17 cellular contexts compared by ENCODE assay signal in genomic region chr7:23714579-23714978, GRCh38. TPM values are rescaled to one million over a fixed set of nuclear protein-coding genes. Genes with fewer than 3 reads are reported as not detected.
DNase-seq lines count a peak whose midpoint lies in the region; ATAC-seq, FAIRE-seq and TF ChIP-seq lines count a peak whose summit lies in the region.
"Had no signal": no experiment of that assay in that cellular context is flagged by ENCODE, and none has a peak within 500 bp of the region (broad histone marks: within the 10 kb centered on the region; RNA-seq: fewer than 3 reads in every experiment).

No MANE protein-coding gene starts in this region.

- H3K23ac ChIP-seq in IMR-90 (ENCODE audit: low read depth, low read length) (no peak overlapping the region), H9 (ENCODE audit: insufficient read length, low read depth, low read length) (no peak overlapping the region)

- no peak for ATAC-seq in A549
- no peak for ATAC-seq in IMR-90 (ENCODE audit: low read depth)
- ATAC-seq in K562, result no peak
- ATAC-seq: GM23338 had no signal

- H2AK5ac ChIP-seq in IMR-90 (ENCODE audit: low read depth, low read length) (no peak overlapping the region), H9 (ENCODE audit: insufficient read length, low read length) (no peak overlapping the region)

- TF ChIP-seq RAD21 in A549 (conservative IDR thresholded peaks at IDR 0.05 in 1 of 2, IDR thresholded peaks at IDR 0.05 in 1 of 2), result no peak
- TF ChIP-seq RAD21 in IMR-90 (IDR thresholded peaks at IDR 0.05; ENCODE audit: low read length), result no peak
- no peak for TF ChIP-seq RAD21 in K562 (CRISPR knock-in tag; conservative IDR thresholded peaks at IDR 0.05 in 1 of 2, IDR thresholded peaks at IDR 0.05 in 1 of 2)

- H4K91ac ChIP-seq in IMR-90 (ENCODE audit: insufficient read depth, low read depth, low read length) (no peak overlapping the region), H9 (ENCODE audit: insufficient read length, low read depth, low read length) (no peak overlapping the region)

- H2BK15ac ChIP-seq in IMR-90 (ENCODE audit: low read depth, low read length), result no peak overlapping the region
- no peak overlapping the region for H2BK15ac ChIP-seq in H9 (ENCODE audit: low read depth, low read length)

- H3K4me1 ChIP-seq in A549, result peaks cover 23% of the 10 kb centered on the region
- H3K4me1 ChIP-seq in IMR-90 (ENCODE audit: control insufficient read depth, insufficient read depth, low read length), result peaks cover 2% of the 10 kb centered on the region; the same call in 1 of the 2 replicates
- peaks cover 20% of the 10 kb centered on the region for H3K4me1 ChIP-seq in SJCRH30
- H3K4me1 ChIP-seq in K562 (replicated peaks in 1 of 2; ENCODE audit: control insufficient read depth in 2 of 2, insufficient read depth in 2 of 2, low read length in 2 of 2), result no peaks in the 10 kb centered on the region
- H3K4me1 ChIP-seq in H9 (ENCODE audit: insufficient read depth, low read length), result no peaks in the 10 kb centered on the region

- no peaks in the 10 kb centered on the region for H3K9me3 Mint-ChIP-seq in immature natural killer cell
- H3K9me3 Mint-ChIP-seq in H9, result no peaks in the 10 kb centered on the region
- H3K9me3 Mint-ChIP-seq: CD4-positive, alpha-beta memory T cell; GM23338 had no signal

- H3K14ac ChIP-seq in IMR-90 (replicated peaks; ENCODE audit: low read depth, low read length), result no peak overlapping the region
- no peak overlapping the region for H3K14ac ChIP-seq in H9 (ENCODE audit: insufficient read depth, low read length)

- dilution Hi-C loops in IMR-90 (cut with HindIII; ENCODE audit: low sequenced_read_pairs, unreplicated experiment), result loop anchor here (25.0 kb wide), 1 partner anchor 127 kb away; the partner anchor contains the start of gene CCDC126

- H2AFZ ChIP-seq in IMR-90 (replicated peaks; ENCODE audit: low read length, poor library complexity) (no peak overlapping the region), K562 (ENCODE audit: low read depth, low read length) (no peak overlapping the region), H9 (ENCODE audit: low read length) (no peak overlapping the region)
- H2AFZ ChIP-seq: GM23338 had no signal

- no peak overlapping the region for H3K56ac ChIP-seq in IMR-90 (ENCODE audit: extremely low read depth, insufficient read depth, low read length)
- H3K56ac ChIP-seq in H9 (ENCODE audit: insufficient read length, low read depth, low read length), result no peak overlapping the region

- H3K79me2 ChIP-seq in K562 (ENCODE audit: control insufficient read depth, insufficient read depth, low read length) (no peaks in the 10 kb centered on the region), H9 (ENCODE audit: insufficient read depth, low read length) (no peaks in the 10 kb centered on the region)

- H3K27ac Mint-ChIP-seq in immature natural killer cell, result no peak overlapping the region
- H3K27ac Mint-ChIP-seq in H9, result no peak overlapping the region
- H3K27ac Mint-ChIP-seq: CD4-positive, alpha-beta memory T cell; GM23338 had no signal

- H4K5ac ChIP-seq in IMR-90 (ENCODE audit: low read depth, low read length) (no peak overlapping the region), H9 (ENCODE audit: insufficient read length, low read depth, low read length) (no peak overlapping the region)

- H3K9me3 ChIP-seq in A549, result no peaks in the 10 kb centered on the region
- H3K9me3 ChIP-seq in IMR-90 (ENCODE audit: control insufficient read depth, insufficient read depth, low read length), result no peaks in the 10 kb centered on the region
- no peaks in the 10 kb centered on the region for H3K9me3 ChIP-seq in SJCRH30 (replicated peaks)
- no peaks in the 10 kb centered on the region for H3K9me3 ChIP-seq in K562 (replicated peaks; ENCODE audit: control insufficient read depth, insufficient read depth, low read depth, low read length)
- H3K9me3 ChIP-seq in H9 (ENCODE audit: control insufficient read depth, low read depth, low read length), result no peaks in the 10 kb centered on the region

- no peaks in the 10 kb centered on the region; the same call in 1 of the 2 replicates for H4K20me1 ChIP-seq in IMR-90 (ENCODE audit: insufficient read depth, low read length)
- H4K20me1 ChIP-seq in K562 (replicated peaks; ENCODE audit: control insufficient read depth, insufficient read depth, low read length), result no peaks in the 10 kb centered on the region
- no peaks in the 10 kb centered on the region for H4K20me1 ChIP-seq in H9 (ENCODE audit: control insufficient read depth, insufficient read depth, insufficient read length)

- FAIRE-seq in A549 (lab: Jason Lieb, UNC) (no peak), K562 (lab: Jason Lieb, UNC) (no peak)
- FAIRE-seq: GM12892, GM19239 had no signal

- H3K36me3 Mint-ChIP-seq in immature natural killer cell, result no peaks in the 10 kb centered on the region
- no peaks in the 10 kb centered on the region for H3K36me3 Mint-ChIP-seq in H9 (ENCODE audit: insufficient read depth in 1 of 3, low read depth in 3 of 3)
- H3K36me3 Mint-ChIP-seq: CD4-positive, alpha-beta memory T cell had no signal

- no peak overlapping the region for H2BK12ac ChIP-seq in H9 (ENCODE audit: insufficient read length, low read depth, low read length)

- H2BK5ac ChIP-seq in IMR-90 (ENCODE audit: low read depth, low read length, poor library complexity, severe bottlenecking) (no peak overlapping the region), H9 (ENCODE audit: insufficient read length, low read length) (no peak overlapping the region)

- H3K4me1 Mint-ChIP-seq in immature natural killer cell, result no peaks in the 10 kb centered on the region
- H3K4me1 Mint-ChIP-seq in H9, result no peaks in the 10 kb centered on the region
- H3K4me1 Mint-ChIP-seq: CD4-positive, alpha-beta memory T cell; GM23338 had no signal

- H3K4me2 ChIP-seq in A549, result no peak overlapping the region
- H3K4me2 ChIP-seq in IMR-90 (ENCODE audit: low read depth, low read length), result no peak overlapping the region
- no peak overlapping the region for H3K4me2 ChIP-seq in K562 (ENCODE audit: insufficient read depth, low read length)
- no peak overlapping the region for H3K4me2 ChIP-seq in H9 (ENCODE audit: insufficient read depth, insufficient read length, low read length)
- H3K4me2 ChIP-seq: GM23338 had no signal

- no peaks in the 10 kb centered on the region for H3K23me2 ChIP-seq in H9 (ENCODE audit: insufficient read length, low read depth, low read length, poor library complexity, severe bottlenecking)

- intact Hi-C loops in IMR-90 (cut with micrococcal nuclease) (loop anchor here (5.0 to 10.0 kb wide), 3 partner anchors 62 to 953 kb away; partner anchors contain the start of gene PALS2), K562 (cut with micrococcal nuclease) (loop anchor here (5.0 to 10.0 kb wide), 2 partner anchors 62 to 290 kb away; no protein-coding TSS in a partner anchor)

- H3K18ac ChIP-seq in IMR-90 (ENCODE audit: low read depth, low read length) (no peak overlapping the region), H9 (ENCODE audit: insufficient read length, low read depth, low read length) (no peak overlapping the region)

- H3K9ac ChIP-seq in IMR-90 (ENCODE audit: low read depth, low read length) (no peak overlapping the region), K562 (ENCODE audit: insufficient read depth in 1 of 2, low read depth in 2 of 2, low read length in 2 of 2) (no peak overlapping the region), H9 (ENCODE audit: extremely low read depth, insufficient read length, low read length) (no peak overlapping the region)

- no peak for TF ChIP-seq EP300 in A549 (IDR thresholded peaks at IDR 0.05)
- no peak for TF ChIP-seq EP300 in K562 (IDR thresholded peaks at IDR 0.05; ENCODE audit: low read length)

- H2BK20ac ChIP-seq in IMR-90 (ENCODE audit: low read depth, low read length) (no peak overlapping the region), H9 (ENCODE audit: low read depth, low read length, poor library complexity, severe bottlenecking) (no peak overlapping the region)

- H3K9me1 ChIP-seq in IMR-90 (ENCODE audit: insufficient read depth, low read length) (no peaks in the 10 kb centered on the region), K562 (ENCODE audit: control insufficient read depth, insufficient read depth, low read length) (no peaks in the 10 kb centered on the region)

- no peak overlapping the region for H3K4me3 Mint-ChIP-seq in immature natural killer cell
- no peak overlapping the region for H3K4me3 Mint-ChIP-seq in H9
- H3K4me3 Mint-ChIP-seq: CD4-positive, alpha-beta memory T cell; GM23338 had no signal

- no peaks in the 10 kb centered on the region for H3K36me3 ChIP-seq in IMR-90 (ENCODE audit: control insufficient read depth, insufficient read depth, low read length)
- H3K36me3 ChIP-seq in SJCRH30, result no peaks in the 10 kb centered on the region
- H3K36me3 ChIP-seq in K562 (ENCODE audit: control insufficient read depth, insufficient read depth, low read length), result no peaks in the 10 kb centered on the region

- BruUV-seq in IMR-90 (replicated peaks; lab: Mats Ljungman, UMichigan), result no TSS peak
- BruUV-seq in K562 (replicated peaks; lab: Mats Ljungman, UMichigan), result no TSS peak

- H3K4ac ChIP-seq in IMR-90 (ENCODE audit: low read depth, low read length) (no peak overlapping the region), H9 (ENCODE audit: low read depth, low read length) (no peak overlapping the region)

- 0 out of 2 replicates have a peak overlapping the region, but pooled peaks have one; percentile 11 for H2BK120ac ChIP-seq in IMR-90 (ENCODE audit: low read depth, low read length)
- no peak overlapping the region for H2BK120ac ChIP-seq in H9 (ENCODE audit: low read depth, low read length, poor library complexity, severe bottlenecking)

- in situ Hi-C loops in IMR-90 (cut with MboI; ENCODE audit: low sequenced_read_pairs) (no loop called here), K562 (cut with MboI) (loop anchor here (25.0 kb wide), 1 partner anchor 452 kb away; no protein-coding TSS in a partner anchor)

- H3T11ph ChIP-seq in H9 (ENCODE audit: low read length), result no peak overlapping the region

- H2AK9ac ChIP-seq in IMR-90 (replicated peaks; ENCODE audit: low read depth, low read length, poor library complexity), result no peak overlapping the region

- H4K8ac ChIP-seq in IMR-90 (ENCODE audit: low read depth in 2 of 2, low read length in 2 of 2), result no peak overlapping the region
- no peak overlapping the region for H4K8ac ChIP-seq in H9 (replicated peaks; ENCODE audit: insufficient read length, low read depth, low read length)

- H3K79me1 ChIP-seq in IMR-90 (ENCODE audit: low read depth in 1 of 2, low read length in 2 of 2) (no peaks in the 10 kb centered on the region), H9 (ENCODE audit: insufficient read depth, low read depth, low read length, poor library complexity, severe bottlenecking) (no peaks in the 10 kb centered on the region)

- H3K27me3 ChIP-seq in IMR-90 (ENCODE audit: control insufficient read depth, insufficient read depth, low read length) (no peaks in the 10 kb centered on the region), SJCRH30 (no peaks in the 10 kb centered on the region), K562 (ENCODE audit: control insufficient read depth in 2 of 2, insufficient read depth in 2 of 2, low read length in 2 of 2) (peaks cover 0 to 6% of the 10 kb centered on the region in 2 experiments; a peak in 2 of 5 replicates), H9 (ENCODE audit: insufficient read depth, low read length) (no peaks in the 10 kb centered on the region)

- POLR2A ChIA-PET in A549 (lab: Yijun Ruan, JAX), result interaction anchor here (1.4 kb wide), 1 partner anchor 8 kb away, joined by 7 read pairs; no protein-coding TSS in a partner anchor
- POLR2A ChIA-PET in IMR-90 (lab: Charles Lee; ENCODE audit: unreplicated experiment), result no interaction called here
- POLR2A ChIA-PET in K562 (lab: Yijun Ruan, JAX), result interaction anchor here (0.6 kb wide), 1 partner anchor 10 kb away, joined by 3 read pairs; no protein-coding TSS in a partner anchor

- no peak overlapping the region for H3K4me3 ChIP-seq in A549
- no peak overlapping the region for H3K4me3 ChIP-seq in IMR-90 (ENCODE audit: insufficient read depth, low read depth, low read length)
- H3K4me3 ChIP-seq in SJCRH30, result no peak overlapping the region
- H3K4me3 ChIP-seq in K562, result no peak overlapping the region
- H3K4me3 ChIP-seq: GM23338 had no signal

- H3K27me3 Mint-ChIP-seq in immature natural killer cell (ENCODE audit: low read depth in 3 of 3), result peaks cover 0 to 3% (median 1%) of the 10 kb centered on the region in 3 donors
- H3K27me3 Mint-ChIP-seq in H9 (ENCODE audit: low read depth), result peaks cover 15% of the 10 kb centered on the region
- H3K27me3 Mint-ChIP-seq: CD4-positive, alpha-beta memory T cell had no signal

- TF ChIP-seq POLR2A in A549 (IDR thresholded peaks at IDR 0.05; ENCODE audit: low read length) (no peak), IMR-90 (IDR thresholded peaks at IDR 0.05; ENCODE audit: low read depth, low read length) (no peak), K562 (conservative IDR thresholded peaks at IDR 0.05) (no peak)

- 89% methylated on average over 1 of the region's 1 CpG for WGBS in A549 (ENCODE audit: missing lambda C conversion rate)
- no CpG with 5 or more reads among the region's 1 CpG for WGBS in IMR-90 (ENCODE audit: extremely low coverage in 2 of 2, insufficient read length in 1 of 2), 2 experiments
- 7% methylated on average over 1 of the region's 1 CpG for WGBS in K562 (ENCODE audit: insufficient coverage, low coverage, missing lambda C conversion rate)
- WGBS in H9 (ENCODE audit: extremely low coverage, insufficient read length, low lambda C conversion rate), result no CpG with 5 or more reads among the region's 1 CpG

- H3K27ac ChIP-seq in A549 (no peak overlapping the region), IMR-90 (ENCODE audit: insufficient read depth, low read length) (no peak overlapping the region), SJCRH30 (peak overlapping the region; percentile 9; the same call in 1 of the 2 replicates), K562 (ENCODE audit: extremely low read depth, low read depth, low read length) (no peak overlapping the region), H9 (ENCODE audit: insufficient read length, low read depth, low read length) (no peak overlapping the region)

- DNase-seq in A549 (ENCODE audit: low read depth in 1 of 2, low spot score in 1 of 2), result no peak
- no peak for DNase-seq in IMR-90
- DNase-seq in SJCRH30, result no peak
- no peak for DNase-seq in K562 (ENCODE audit: extremely low read depth in 1 of 4, low spot score in 3 of 4)
- no peak for DNase-seq in GM19238 (ENCODE audit: insufficient read length, low spot score)
- no peak for DNase-seq in immature natural killer cell
- DNase-seq in T-helper 2 cell, result no peak
- DNase-seq in H9, result no peak
- DNase-seq: 8988T; C1 segment of cervical spinal cord; CD4-positive, alpha-beta memory T cell; COR-L47; DMS79 treated with DMSO at 0.1 percent for 48 hours had no signal

- TF ChIP-seq CTCF in A549 (IDR thresholded peaks at IDR 0.05) (no peak), IMR-90 (conservative IDR thresholded peaks at IDR 0.05; ENCODE audit: low read depth, low read length) (no peak), K562 (IDR thresholded peaks at IDR 0.05 in 2 of 3, conservative IDR thresholded peaks at IDR 0.05 in 1 of 3; ENCODE audit: insufficient read depth in 2 of 3, low read depth in 1 of 3, low read length in 3 of 3) (no peak), H9 (conservative IDR thresholded peaks at IDR 0.05) (no peak)

- CTCF ChIA-PET in A549 (lab: Yijun Ruan, JAX), result interaction anchor here (0.7 to 7.3 kb wide), 3 partner anchors 130 to 438 kb away, joined by 3 to 115 read pairs (median 4); no protein-coding TSS in a partner anchor
- CTCF ChIA-PET in IMR-90 (lab: Yijun Ruan, JAX), result interaction anchor here (0.7 to 1.1 kb wide), 2 partner anchors 442 to 705 kb away, joined by 3 to 5 read pairs; no protein-coding TSS in a partner anchor
- CTCF ChIA-PET in K562 (lab: Yijun Ruan, JAX; ENCODE audit: low intra/inter-chr PET ratio), result interaction anchor here (0.7 to 4.8 kb wide), 2 partner anchors 144 to 936 kb away, joined by 3 to 39 read pairs; no protein-coding TSS in a partner anchor

RNA-seq across cellular contexts. Expression of gene STK31, which starts 4.6 kb away (rescaled TPM):
- polyA plus RNA-seq in A549 (2011; rRNA removed) (2.2 and 3.9 TPM in 2 replicates), A549 (2017; fragmentation: RNase III; extraction: RNeasy Plus Mini Kit Qiagen cat#74134 plus additional on column Dnase treatment) (2.0 to 2.4 TPM (median 2.3 TPM) in 3 replicates), IMR-90 (2012; rRNA removed) (not detected in 2 replicates), K562 (2011; rRNA removed) (0.26 and 0.46 TPM in 2 replicates), K562 (2014; fragmentation: Illumina TruSeq; extraction: Trizol) (0.30 and 0.64 TPM in 2 replicates), K562 (2014; fragmentation: Nextera tagmentation; extraction: Ambion mirVana) (under 1 TPM; 0.10 to 0.56 TPM), K562 (2014; rRNA removed) (0.20 and 0.91 TPM in 2 replicates), immature natural killer cell (not detected)
- polyA plus RNA-seq in A549 (2012; cell fraction: cytosol; rRNA removed), result 0.24 and 0.34 TPM in 2 replicates
- polyA plus RNA-seq in A549 (2012; cell fraction: nucleus; rRNA removed), result 0.38 and 0.39 TPM in 2 replicates
- polyA minus RNA-seq in A549 (2011; rRNA and poly(A)+ RNA removed), result 0.39 and 1.2 TPM in 2 replicates
- total RNA-seq in IMR-90 (2012; rRNA removed) (not detected in 2 replicates), K562 (2014; rRNA removed) (0.61 and 1.2 TPM in 2 replicates), K562 (2014; rRNA removed; fragmentation: Illumina TruSeq; extraction: Trizol) (0.25 and 0.77 TPM in 2 replicates), K562 (2015; rRNA removed; fragmentation: Illumina TruSeq; extraction: Trizol) (0.18 and 0.49 TPM in 2 replicates), K562 (2021) (0.09 and 0.20 TPM in 2 replicates), H9 (2021) (0.24 and 0.33 TPM in 2 replicates)
- not detected in 2 replicates for polyA plus RNA-seq in IMR-90 (2012; cell fraction: cytosol; rRNA removed)
- 0.01 and 0.10 TPM in 2 replicates for polyA plus RNA-seq in IMR-90 (2012; cell fraction: nucleus; rRNA removed; ENCODE audit: low replicate concordance)
- total RNA-seq in SJCRH30 (2014; rRNA removed; shearing (Covaris generic)), result 0.08 TPM in 1 of 2 replicates, not detected in the other
- total RNA-seq in K562 (2011; cell fraction: chromatin; rRNA removed; ENCODE audit: low replicate concordance), result 0.30 and 0.63 TPM in 2 replicates
- 0.26 and 0.33 TPM in 2 replicates for total RNA-seq in K562 (2011; cell fraction: nucleolus; rRNA removed)
- 0.15 and 0.37 TPM in 2 replicates for total RNA-seq in K562 (2011; cell fraction: nucleoplasm; rRNA removed)
- 0.03 and 0.19 TPM in 2 replicates for polyA plus RNA-seq in K562 (2011; cell fraction: cytosol; rRNA removed)
- 0.26 and 0.70 TPM in 2 replicates for polyA plus RNA-seq in K562 (2011; cell fraction: nucleus; rRNA removed)
- polyA plus RNA-seq in K562 (2012), result 0.35 and 0.48 TPM in 2 replicates
- 0.21 and 0.39 TPM in 2 replicates for polyA minus RNA-seq in K562 (2011; rRNA and poly(A)+ RNA removed)
- not detected in 2 replicates for polyA minus RNA-seq in K562 (2011; cell fraction: cytosol; rRNA and poly(A)+ RNA removed)
- 0.33 and 0.94 TPM in 2 replicates for polyA minus RNA-seq in K562 (2011; cell fraction: nucleus; rRNA and poly(A)+ RNA removed)
- polyA plus RNA-seq: BJ; CD4-positive, alpha-beta memory T cell had no signal

RNA-seq across cellular contexts. Expression of gene FAM221A, which starts 34.6 kb away (rescaled TPM):
- 1.8 and 2.6 TPM in 2 replicates for polyA plus RNA-seq in A549 (2011; rRNA removed)
- polyA plus RNA-seq in A549 (2012; cell fraction: cytosol; rRNA removed), result 0.76 and 0.87 TPM in 2 replicates
- polyA plus RNA-seq in A549 (2012; cell fraction: nucleus; rRNA removed), result 0.62 and 0.80 TPM in 2 replicates
- 0.66 to 1.1 TPM (median 0.94 TPM) in 3 replicates for polyA plus RNA-seq in A549 (2017; fragmentation: RNase III; extraction: RNeasy Plus Mini Kit Qiagen cat#74134 plus additional on column Dnase treatment)
- 2.4 and 3.3 TPM in 2 replicates for polyA minus RNA-seq in A549 (2011; rRNA and poly(A)+ RNA removed)
- 1.1 and 1.4 TPM in 2 replicates for total RNA-seq in IMR-90 (2012; rRNA removed)
- 2.0 and 2.1 TPM in 2 replicates for polyA plus RNA-seq in IMR-90 (2012; rRNA removed)
- 0.75 and 1.0 TPM in 2 replicates for polyA plus RNA-seq in IMR-90 (2012; cell fraction: cytosol; rRNA removed)
- polyA plus RNA-seq in IMR-90 (2012; cell fraction: nucleus; rRNA removed; ENCODE audit: low replicate concordance), result 3.1 and 9.5 TPM in 2 replicates
- 1.5 and 1.8 TPM in 2 replicates for total RNA-seq in SJCRH30 (2014; rRNA removed; shearing (Covaris generic))
- total RNA-seq in K562 (2011; cell fraction: chromatin; rRNA removed; ENCODE audit: low replicate concordance), result not detected in 2 replicates
- total RNA-seq in K562 (2011; cell fraction: nucleolus; rRNA removed), result not detected in 2 replicates
- total RNA-seq in K562 (2011; cell fraction: nucleoplasm; rRNA removed), result not detected in 2 replicates
- total RNA-seq in K562 (2014; rRNA removed), result 0.29 TPM in 1 of 2 replicates, not detected in the other
- total RNA-seq in K562 (2014; rRNA removed; fragmentation: Illumina TruSeq; extraction: Trizol), result not detected in 2 replicates
- not detected in 2 replicates for total RNA-seq in K562 (2015; rRNA removed; fragmentation: Illumina TruSeq; extraction: Trizol)
- total RNA-seq in K562 (2021), result not detected in 2 replicates
- polyA plus RNA-seq in K562 (2011; rRNA removed), result not detected in 2 replicates
- polyA plus RNA-seq in K562 (2011; cell fraction: cytosol; rRNA removed), result 0.35 TPM in 1 of 2 replicates, not detected in the other
- polyA plus RNA-seq in K562 (2011; cell fraction: nucleus; rRNA removed), result 0.03 and 0.13 TPM in 2 replicates
- not detected in 2 replicates for polyA plus RNA-seq in K562 (2012)
- not detected in 2 replicates for polyA plus RNA-seq in K562 (2014; fragmentation: Illumina TruSeq; extraction: Trizol)
- polyA plus RNA-seq in K562 (2014; fragmentation: Nextera tagmentation; extraction: Ambion mirVana), result not detected
- polyA plus RNA-seq in K562 (2014; rRNA removed), result not detected in 2 replicates
- polyA minus RNA-seq in K562 (2011; rRNA and poly(A)+ RNA removed), result not detected in 2 replicates
- polyA minus RNA-seq in K562 (2011; cell fraction: cytosol; rRNA and poly(A)+ RNA removed), result not detected in 2 replicates
- not detected in 2 replicates for polyA minus RNA-seq in K562 (2011; cell fraction: nucleus; rRNA and poly(A)+ RNA removed)
- 1 to 10 TPM; 1.8 to 5.8 (median 2.8) TPM for polyA plus RNA-seq in immature natural killer cell
- total RNA-seq in H9 (2021), result 13.4 and 15.0 TPM in 2 replicates

Comparison
In these comparisons a context has a peak if more than half of its experiments do, and no peak if none do; other contexts are left out.
1. Of the 35 proteins assayed by ChIP-seq in both K562 and A549: peak only in K562: none; only in A549: none; in both: MAFK; in neither: 34.